Comparison of ENCODE assay signal across 11 cellular contexts in the genomic region with DNA sequence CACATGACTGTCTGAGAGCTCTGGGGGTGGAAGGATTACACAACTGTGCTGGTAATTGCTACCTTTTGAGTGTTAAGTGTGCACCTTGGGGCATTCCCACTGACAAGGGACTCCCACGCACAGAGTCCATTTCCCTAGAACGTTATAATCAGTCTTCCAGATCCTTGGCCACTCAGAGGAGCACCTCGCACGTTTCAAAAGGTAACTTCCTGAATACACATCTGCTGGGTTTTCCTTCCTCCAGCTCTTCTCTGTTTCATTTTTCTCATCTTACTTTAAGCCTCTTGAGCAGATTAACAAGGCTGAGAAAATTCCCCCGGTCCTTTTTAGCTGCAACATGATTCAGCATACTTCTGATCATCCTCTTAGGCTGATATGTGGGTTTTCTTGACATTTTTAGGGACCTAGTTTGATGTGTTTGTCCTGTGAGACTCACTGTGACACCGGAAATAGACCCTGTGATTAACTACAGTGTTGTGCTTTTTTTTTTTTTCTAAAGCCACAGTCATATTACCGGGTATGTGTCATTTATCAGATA.
A peak's percentile ranks its signal among the peaks of the same experiment; 100 is the strongest.
DNase-seq lines count a peak whose midpoint lies in the region; ATAC-seq and TF ChIP-seq lines count a peak whose summit lies in the region.
"Had no signal": no experiment of that assay in that cellular context is flagged by ENCODE, and none has a peak within 500 bp of the region (broad histone marks: within the 10 kb centered on the region; RNA-seq: fewer than 3 reads in every experiment).

No MANE protein-coding gene starts in this region.

- H3K27ac Mint-ChIP-seq in activated CD4-positive, alpha-beta T cell treated with anti-CD3 and anti-CD28 coated beads, Interleukin-2, amount 10 ng/mL, durations not matched to agents 24 days and 14 days, result peak overlapping the region; percentile 79
- peak overlapping the region; percentile 31 to 89 (median 68) for H3K27ac Mint-ChIP-seq in naive thymus-derived CD4-positive, alpha-beta T cell
- H3K27ac Mint-ChIP-seq: mesothelial cell of epicardium had no signal

- H3K4me3 Mint-ChIP-seq in activated CD4-positive, alpha-beta T cell treated with anti-CD3 and anti-CD28 coated beads, Interleukin-2, amount 10 ng/mL, durations not matched to agents 24 days and 14 days, result peak overlapping the region; percentile 34
- peak overlapping the region; percentile 0 to 73 (median 48) for H3K4me3 Mint-ChIP-seq in naive thymus-derived CD4-positive, alpha-beta T cell
- H3K4me3 Mint-ChIP-seq: mesothelial cell of epicardium had no signal

- H3K4me1 Mint-ChIP-seq in activated CD4-positive, alpha-beta T cell treated with anti-CD3 and anti-CD28 coated beads, Interleukin-2, amount 10 ng/mL, durations not matched to agents 24 days and 14 days, result peaks cover 63% of the 10 kb centered on the region
- peaks cover 41 to 64% (median 56%) of the 10 kb centered on the region in 7 donors for H3K4me1 Mint-ChIP-seq in naive thymus-derived CD4-positive, alpha-beta T cell
- H3K4me1 Mint-ChIP-seq: mesothelial cell of epicardium had no signal

- CTCF ChIA-PET in naive thymus-derived CD4-positive, alpha-beta T cell (lab: Charles Lee), result interaction anchor here (0.5 to 0.8 kb wide), 3 partner anchors 361 to 1203 kb away, joined by 3 to 5 read pairs (median 3); no protein-coding TSS in a partner anchor

- H3K27me3 ChIP-seq in naive thymus-derived CD4-positive, alpha-beta T cell (ENCODE audit: control insufficient read depth in 2 of 2, insufficient read depth in 2 of 2, low read length in 2 of 2), result no peaks in the 10 kb centered on the region
- H3K27me3 ChIP-seq: adrenal gland had no signal

- H3K4me3 ChIP-seq in naive thymus-derived CD4-positive, alpha-beta T cell (ENCODE audit: low read length), result no peak overlapping the region
- H3K4me3 ChIP-seq: adrenal gland had no signal

- peaks cover 38 to 47% of the 10 kb centered on the region in 2 donors for H3K4me1 ChIP-seq in naive thymus-derived CD4-positive, alpha-beta T cell (ENCODE audit: control insufficient read depth in 2 of 2, insufficient read depth in 2 of 2, low read length in 2 of 2)

- no peak overlapping the region for H3K27ac ChIP-seq in naive thymus-derived CD4-positive, alpha-beta T cell (ENCODE audit: low read depth, low read length)
- H3K27ac ChIP-seq: adrenal gland had no signal

- no peak for TF ChIP-seq CTCF in GM10266 (IDR thresholded peaks at IDR 0.05; ENCODE audit: control insufficient read depth, insufficient read depth, low read depth, missing control alignments)

- H3K36me3 ChIP-seq in naive thymus-derived CD4-positive, alpha-beta T cell (ENCODE audit: control insufficient read depth in 2 of 3, insufficient read depth in 3 of 3, low read length in 3 of 3), result no peaks in the 10 kb centered on the region
- H3K36me3 ChIP-seq: adrenal gland had no signal

- no peaks in the 10 kb centered on the region for H3K27me3 Mint-ChIP-seq in activated CD4-positive, alpha-beta T cell treated with anti-CD3 and anti-CD28 coated beads, Interleukin-2, amount 10 ng/mL, durations not matched to agents 24 days and 14 days
- no peaks in the 10 kb centered on the region for H3K27me3 Mint-ChIP-seq in naive thymus-derived CD4-positive, alpha-beta T cell

- no peaks in the 10 kb centered on the region for H3K36me3 Mint-ChIP-seq in activated CD4-positive, alpha-beta T cell treated with anti-CD3 and anti-CD28 coated beads, Interleukin-2, amount 10 ng/mL, durations not matched to agents 24 days and 14 days (ENCODE audit: low read depth)
- peaks cover 0 to 6% (median 0%) of the 10 kb centered on the region in 5 donors for H3K36me3 Mint-ChIP-seq in naive thymus-derived CD4-positive, alpha-beta T cell
- H3K36me3 Mint-ChIP-seq: mesothelial cell of epicardium had no signal

- peak; percentile 31 for ATAC-seq in GM21737 (IDR thresholded peaks at IDR 0.05; ENCODE audit: unreplicated experiment)
- ATAC-seq in naive thymus-derived CD4-positive, alpha-beta T cell, result peak; percentile 53
- no peak for ATAC-seq in HG02884 (IDR thresholded peaks at IDR 0.05; ENCODE audit: unreplicated experiment)
- no peak for ATAC-seq in HG03280 (IDR thresholded peaks at IDR 0.05; ENCODE audit: unreplicated experiment)

- H3K9me3 Mint-ChIP-seq in activated CD4-positive, alpha-beta T cell treated with anti-CD3 and anti-CD28 coated beads, Interleukin-2, amount 10 ng/mL, durations not matched to agents 24 days and 14 days, result peaks cover 9% of the 10 kb centered on the region
- H3K9me3 Mint-ChIP-seq in naive thymus-derived CD4-positive, alpha-beta T cell, result peaks cover 0 to 5% (median 0%) of the 10 kb centered on the region in 11 donors
- H3K9me3 Mint-ChIP-seq: mesothelial cell of epicardium had no signal

- H3K9me3 ChIP-seq in naive thymus-derived CD4-positive, alpha-beta T cell (ENCODE audit: control insufficient read depth in 2 of 3, low read length in 3 of 3), result no peaks in the 10 kb centered on the region
- H3K9me3 ChIP-seq: adrenal gland had no signal

- POLR2A ChIA-PET in naive thymus-derived CD4-positive, alpha-beta T cell (lab: Charles Lee), result interaction anchor here (0.6 to 1.5 kb wide), 3 partner anchors 97 to 495 kb away, joined by 3 to 4 read pairs (median 3); no protein-coding TSS in a partner anchor

- DNase-seq in GM10266 (ENCODE audit: extremely low spot score) (peak; percentile 63), NCI-H187 treated with DMSO at 0.1 percent for 48 hours (lab: John Stamatoyannopoulos, UW) (no peak), NCI-H1436 treated with DMSO at 0.1 percent for 48 hours (lab: John Stamatoyannopoulos, UW) (no peak)
- DNase-seq in activated CD4-positive, alpha-beta T cell treated with anti-CD3 and anti-CD28 coated beads, Interleukin-2, amount 10 ng/mL, durations not matched to agents 24 days and 14 days, result peak; percentile 72
- DNase-seq in naive thymus-derived CD4-positive, alpha-beta T cell, result peak in 6 of 9 donors; percentile 17 to 49 (median 28)
- DNase-seq: adrenal gland, DMS79 had no signal

- intact Hi-C loops in activated CD4-positive, alpha-beta T cell treated with anti-CD3 and anti-CD28 coated beads, Interleukin-2, amount 10 ng/mL, durations not matched to agents 24 days and 14 days (cut with micrococcal nuclease), result loop anchor here (1.0 to 2.0 kb wide), 3 partner anchors 27 to 297 kb away; no protein-coding TSS in a partner anchor
- intact Hi-C loops in naive thymus-derived CD4-positive, alpha-beta T cell (cut with micrococcal nuclease), result loop anchor here (1.0 to 5.0 kb wide), 5 partner anchors 31 to 498 kb away; a partner anchor contains a TSS

Comparison
In these comparisons a context has a peak if more than half of its experiments do, and no peak if none do; other contexts are left out.
1. DNase-seq: peak in GM10266 (single experiment), activated CD4-positive, alpha-beta T cell treated with anti-CD3 and anti-CD28 coated beads, Interleukin-2, amount 10 ng/mL, durations not matched to agents 24 days and 14 days (single experiment) and naive thymus-derived CD4-positive, alpha-beta T cell (6 of 9); none in NCI-H187 treated with DMSO at 0.1 percent for 48 hours (single experiment) and NCI-H1436 treated with DMSO at 0.1 percent for 48 hours (single experiment).
2. ATAC-seq: peak in GM21737 (single experiment) and naive thymus-derived CD4-positive, alpha-beta T cell (single experiment); none in HG02884 (single experiment) and HG03280 (single experiment).